ENCODE assay signal across 10 cellular contexts in the genomic region with DNA sequence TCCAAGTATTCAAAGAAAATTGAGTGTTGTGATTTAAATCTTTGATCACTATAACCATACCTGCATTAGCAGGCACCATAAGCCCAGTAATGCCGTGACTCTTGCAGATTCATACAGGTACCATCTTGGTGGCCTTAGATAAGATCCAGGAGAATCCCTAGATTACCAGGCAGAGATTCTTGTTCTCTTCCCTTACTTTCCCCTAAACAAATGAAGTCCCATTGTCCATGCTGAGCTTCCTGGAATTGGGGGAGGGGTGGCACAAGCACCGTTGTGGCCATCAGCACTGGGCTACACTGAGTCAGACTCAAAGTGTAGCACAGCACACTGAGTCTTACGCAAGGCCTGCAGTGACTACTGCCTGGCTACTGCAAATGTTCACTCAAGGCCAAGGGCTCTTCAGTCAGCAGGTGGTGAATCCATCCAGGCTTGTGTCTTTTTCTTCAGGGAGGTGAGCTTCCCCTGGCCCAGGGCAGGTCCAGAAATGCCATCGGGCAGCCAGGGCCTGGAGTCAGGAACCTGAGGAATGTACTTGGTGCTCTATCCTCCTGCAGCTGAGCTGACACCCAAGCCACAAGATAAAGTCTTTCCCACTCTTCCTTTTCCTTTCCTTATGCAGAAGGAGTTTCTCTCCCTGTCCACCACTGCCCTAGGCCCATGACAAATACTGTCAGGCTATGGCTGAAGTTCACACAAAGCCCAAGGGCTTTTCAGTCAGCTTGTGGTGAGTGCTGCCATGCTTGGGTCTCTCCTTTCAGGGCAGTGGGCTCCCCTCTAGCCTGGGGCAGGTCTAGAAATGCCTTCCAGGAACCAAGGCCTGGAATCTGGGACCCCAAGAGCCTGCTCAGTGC. TPM values are rescaled to one million over a fixed set of nuclear protein-coding genes. Genes with fewer than 3 reads are reported as not detected.
A peak's percentile ranks its signal among the peaks of the same experiment; 100 is the strongest.
DNase-seq lines count a peak whose midpoint lies in the region; ATAC-seq, FAIRE-seq and TF ChIP-seq lines count a peak whose summit lies in the region.
"Had no signal": no experiment of that assay in that cellular context is flagged by ENCODE, and none has a peak within 500 bp of the region (broad histone marks: within the 10 kb centered on the region; RNA-seq: fewer than 3 reads in every experiment).

No MANE protein-coding gene starts in this region.

- H4K20me1 ChIP-seq in H1 (replicated peaks in 1 of 2; ENCODE audit: control insufficient read depth in 1 of 2, insufficient read depth in 2 of 2, low read length in 2 of 2) = no peaks in the 10 kb centered on the region

- ATAC-seq in HG02840 (IDR thresholded peaks at IDR 0.05; ENCODE audit: low FRiP score, unreplicated experiment) = no peak
- ATAC-seq: stimulated activated memory B cell treated with anti-CD40 and anti-IgM and Interleukin-4, amounts not matched to agents 10 μg/mL and 1 μg/mL and 100 μg/mL, for 72 hours had no signal

- H2AFZ ChIP-seq in H1 (ENCODE audit: low read length) (no peak overlapping the region), neuronal stem cell (ENCODE audit: low read length) (peak overlapping the region; percentile 64)

- H3K56ac ChIP-seq in H1 (replicated peaks; ENCODE audit: insufficient read length, low read depth, low read length) = no peak overlapping the region

- H3K36me3 ChIP-seq in MG63 (no peaks in the 10 kb centered on the region), H1 (ENCODE audit: control insufficient read depth in 2 of 4, insufficient read depth in 4 of 4, low read length in 3 of 4) (no peaks in the 10 kb centered on the region), neuronal stem cell (replicated peaks in 1 of 2; ENCODE audit: control insufficient read depth in 2 of 2, insufficient read depth in 2 of 2, low read length in 2 of 2) (no peaks in the 10 kb centered on the region), ascending aorta (no peaks in the 10 kb centered on the region)

- H3K79me1 ChIP-seq in H1 (ENCODE audit: low read depth, low read length) (no peaks in the 10 kb centered on the region), neuronal stem cell (ENCODE audit: low read depth, low read length) (no peaks in the 10 kb centered on the region)

- POLR2A ChIA-PET in H1 (lab: Charles Lee; ENCODE audit: partially characterized antibody) = no interaction called here

- no peak for TF ChIP-seq CTCF in H1 (IDR thresholded peaks at IDR 0.05; ENCODE audit: control extremely low read depth in 1 of 3, insufficient read depth in 1 of 3, low read depth in 1 of 3, low read length in 3 of 3)
- no peak for TF ChIP-seq CTCF in ascending aorta (IDR thresholded peaks at IDR 0.05)

- H4K91ac ChIP-seq in H1 (replicated peaks; ENCODE audit: insufficient read length, low read length) (no peak overlapping the region), neuronal stem cell (ENCODE audit: low read depth, low read length, poor library complexity) (no peak overlapping the region)

- H3K18ac ChIP-seq in H1 (ENCODE audit: extremely low read depth, low read length) (no peak overlapping the region; the same call in 1 of the 2 replicates), neuronal stem cell (ENCODE audit: low read length) (no peak overlapping the region)

- 0 out of 2 replicates have a peak overlapping the region, but pooled peaks have one; percentile 40 for H2BK15ac ChIP-seq in H1 (ENCODE audit: low read length)
- H2BK15ac ChIP-seq in neuronal stem cell (ENCODE audit: low read length) = no peak overlapping the region

- no peak for TF ChIP-seq EP300 in H1 (IDR thresholded peaks at IDR 0.05; ENCODE audit: borderline replicate concordance in 1 of 2, low read depth in 2 of 2, low read length in 2 of 2)

- H3K4ac ChIP-seq in H1 (replicated peaks; ENCODE audit: insufficient read length, low read depth, low read length) (no peak overlapping the region), neuronal stem cell (ENCODE audit: low read length) (no peak overlapping the region)

- CTCF ChIA-PET in H1 (lab: Charles Lee; ENCODE audit: partially characterized antibody) = interaction anchor here (1.6 to 1.9 kb wide), 2 partner anchors 8 to 10 kb away, joined by 4 to 9 read pairs; no protein-coding TSS in a partner anchor

- 78% methylated on average over 4 of the region's 4 CpGs; no CpG with 5 or more reads in 1 of the 2 experiments for WGBS in H1 (ENCODE audit: extremely low coverage in 1 of 2, insufficient coverage in 1 of 2, insufficient read length in 1 of 2, insufficient replicate concordance in 2 of 2, low coverage in 1 of 2, low lambda C conversion rate in 2 of 2, missing lambda C conversion rate in 1 of 2), 2 experiments
- no CpG with 5 or more reads among the region's 4 CpGs for WGBS in neuronal stem cell (ENCODE audit: extremely low coverage in 2 of 2, insufficient read length in 2 of 2, insufficient replicate concordance in 1 of 2), 2 donors

- H2BK120ac ChIP-seq in H1 (replicated peaks; ENCODE audit: low read depth, low read length) (no peak overlapping the region), neuronal stem cell (ENCODE audit: low read depth, low read length) (no peak overlapping the region)

- 0 out of 2 replicates have a peak overlapping the region, but pooled peaks have one; percentile 80 for H2BK20ac ChIP-seq in H1 (ENCODE audit: low read length)

- H3K79me2 ChIP-seq in H1 (ENCODE audit: control insufficient read depth in 1 of 2, insufficient read depth in 2 of 2, low read length in 2 of 2) = no peaks in the 10 kb centered on the region

- H3K4me3 ChIP-seq in MG63 = no peak overlapping the region
- no peak overlapping the region for H3K4me3 ChIP-seq in H1 (ENCODE audit: extremely low read depth in 1 of 4, insufficient read depth in 2 of 4, low read depth in 3 of 4, low read length in 4 of 4)
- H3K4me3 ChIP-seq in neuronal stem cell (ENCODE audit: low read length in 2 of 2) = no peak overlapping the region
- no peak overlapping the region for H3K4me3 ChIP-seq in ascending aorta
- H3K4me3 ChIP-seq: skin epidermis had no signal

- no peak for FAIRE-seq in H1 (lab: Jason Lieb, UNC)

- no peak overlapping the region for H3K23ac ChIP-seq in H1 (ENCODE audit: insufficient read length)
- H3K23ac ChIP-seq in neuronal stem cell (ENCODE audit: low read depth, low read length, poor library complexity) = no peak overlapping the region

- H3K9ac ChIP-seq in H1 (replicated peaks in 1 of 4; ENCODE audit: extremely low read depth in 1 of 4, low read depth in 3 of 4, low read length in 3 of 4) (no peak overlapping the region), neuronal stem cell (ENCODE audit: low read depth, low read length, poor library complexity) (no peak overlapping the region)

- no peak for TF ChIP-seq POLR2A in H1 (IDR thresholded peaks at IDR 0.05; ENCODE audit: control extremely low read depth in 1 of 2, low read depth in 2 of 2, low read length in 2 of 2)

- H3K9me3 ChIP-seq in MG63 = peaks cover 16% of the 10 kb centered on the region
- 0 out of 4 replicates have a peak, but pooled peaks cover 0 to 3% of the 10 kb centered on the region in 2 experiments for H3K9me3 ChIP-seq in H1 (ENCODE audit: insufficient read depth in 2 of 2, low read depth in 1 of 2, low read length in 1 of 2)
- H3K9me3 ChIP-seq in neuronal stem cell (replicated peaks in 1 of 2; ENCODE audit: control insufficient read depth in 2 of 2, insufficient read depth in 1 of 2, low read depth in 1 of 2, low read length in 2 of 2) = peaks cover 0 to 2% of the 10 kb centered on the region in 2 donors
- peaks cover 8 to 14% of the 10 kb centered on the region in 2 donors for H3K9me3 ChIP-seq in ascending aorta

- no peak overlapping the region for H3K27ac ChIP-seq in H1 (ENCODE audit: low read depth, low read length)
- no peak overlapping the region for H3K27ac ChIP-seq in neuronal stem cell (replicated peaks; ENCODE audit: low read length)
- peak overlapping the region in 1 of 2 donors; percentile 49 for H3K27ac ChIP-seq in ascending aorta
- H3K27ac ChIP-seq: skin epidermis had no signal

- H4K5ac ChIP-seq in H1 (ENCODE audit: insufficient read length, low read depth, low read length) = no peak overlapping the region

- no peak overlapping the region for H4K8ac ChIP-seq in H1 (ENCODE audit: extremely low read depth, insufficient read depth, low read length)
- H4K8ac ChIP-seq in neuronal stem cell (ENCODE audit: low read depth, low read length) = no peak overlapping the region

- no peaks in the 10 kb centered on the region for H3K27me3 ChIP-seq in MG63
- H3K27me3 ChIP-seq in H1 (replicated peaks in 1 of 4; ENCODE audit: control insufficient read depth in 3 of 4, extremely low read depth in 1 of 4, insufficient read depth in 3 of 4, low read length in 3 of 4) = no peaks in the 10 kb centered on the region
- peaks cover 0 to 4% (median 0%) of the 10 kb centered on the region in 3 experiments for H3K27me3 ChIP-seq in neuronal stem cell (ENCODE audit: control insufficient read depth in 3 of 3, insufficient read depth in 3 of 3, low read depth in 1 of 3, low read length in 3 of 3)
- H3K27me3 ChIP-seq in ascending aorta = no peaks in the 10 kb centered on the region

- H3K4me1 ChIP-seq in H1 (replicated peaks in 1 of 4; ENCODE audit: control insufficient read depth in 3 of 4, insufficient read depth in 4 of 4, low read length in 3 of 4) (0 out of 7 replicates have a peak, but pooled peaks cover 0 to 2% (median 0%) of the 10 kb centered on the region in 4 experiments), neuronal stem cell (ENCODE audit: control insufficient read depth in 2 of 2, insufficient read depth in 1 of 2, low read depth in 1 of 2, low read length in 2 of 2) (peaks cover 0 to 2% of the 10 kb centered on the region in 2 donors), ascending aorta (no peaks in the 10 kb centered on the region)

- H2BK5ac ChIP-seq in H1 (ENCODE audit: low read depth, low read length) = no peak overlapping the region
- H2BK5ac ChIP-seq in neuronal stem cell (ENCODE audit: low read length) = no peak overlapping the region

- H3K23me2 ChIP-seq in H1 (ENCODE audit: low read depth, low read length) = no peaks in the 10 kb centered on the region

- DNase-seq in EL (peak; percentile 88), MG63 (peak; percentile 63), H1 (ENCODE audit: low read depth in 1 of 2, low spot score in 2 of 2) (no peak), neuronal stem cell (ENCODE audit: low spot score) (no peak), iPS-NIHi7 (ENCODE audit: extremely low spot score) (no peak), ascending aorta (ENCODE audit: low spot score in 2 of 2) (no peak)
- DNase-seq: activated CD4-positive, alpha-beta T cell treated with anti-CD3 and anti-CD28 coated beads, Interleukin-2, amount 50 U/mL, for 48 hours had no signal

- H2BK12ac ChIP-seq in H1 (ENCODE audit: low read depth, low read length) (no peak overlapping the region), neuronal stem cell (ENCODE audit: low read length) (no peak overlapping the region)

- H3K14ac ChIP-seq in H1 (ENCODE audit: insufficient read length) (no peak overlapping the region), neuronal stem cell (ENCODE audit: low read length) (peak overlapping the region; percentile 85)

- intact Hi-C loops in ascending aorta (cut with DNase I) = no loop called here

- no peak for TF ChIP-seq RAD21 in H1 (IDR thresholded peaks at IDR 0.05 in 1 of 2, conservative IDR thresholded peaks at IDR 0.05 in 1 of 2; ENCODE audit: low read depth in 2 of 2, low read length in 2 of 2)

- H3K4me2 ChIP-seq in H1 (ENCODE audit: insufficient read depth in 1 of 2, low read depth in 2 of 2, low read length in 2 of 2) (no peak overlapping the region), neuronal stem cell (ENCODE audit: insufficient read depth, low read length, poor library complexity, severe bottlenecking) (no peak overlapping the region)

- H2AK5ac ChIP-seq in H1 (ENCODE audit: low read depth, low read length) (no peak overlapping the region), neuronal stem cell (ENCODE audit: low read depth, low read length) (no peak overlapping the region)

RNA-seq across cellular contexts. Expression of a gene that starts 52.6 kb away (rescaled TPM):
- 0.10 TPM in 1 of 2 replicates, not detected in the other for total RNA-seq in MG63 (2014; rRNA removed; shearing (Covaris generic); ENCODE audit: low replicate concordance)
- not detected in 2 replicates for total RNA-seq in H1 (2021; fragmentation: NEBNext Ultra II Directional; extraction: Animal tissue kit (Norgen Biotek cat#: 25700))
- polyA plus RNA-seq in H1 (2011; rRNA removed) = not detected in 2 replicates
- polyA plus RNA-seq in H1 (2011; cell fraction: cytosol; rRNA removed) = not detected
- polyA plus RNA-seq in H1 (2011; cell fraction: nucleus; rRNA removed) = not detected
- not detected in 4 replicates for polyA plus RNA-seq in H1 (2012, experiment 1 of 2)
- polyA plus RNA-seq in H1 (2012, experiment 2 of 2) = not detected
- polyA plus RNA-seq in H1 (2013, experiment 1 of 2) = 0.06 TPM
- polyA plus RNA-seq in H1 (2013, experiment 2 of 2) = not detected
- polyA minus RNA-seq in H1 (2011; rRNA and poly(A)+ RNA removed) = not detected in 2 replicates
- not detected for polyA minus RNA-seq in H1 (2011; cell fraction: cytosol; rRNA and poly(A)+ RNA removed)
- not detected for polyA minus RNA-seq in H1 (2011; cell fraction: nucleus; rRNA and poly(A)+ RNA removed)
- polyA plus RNA-seq in neuronal stem cell (2013, experiment 1 of 2) = not detected
- polyA plus RNA-seq in neuronal stem cell (2013, experiment 2 of 2) = not detected
- total RNA-seq in ascending aorta = 4.0 TPM

Comparison
In these comparisons a context has a peak if more than half of its experiments do, and no peak if none do; other contexts are left out.
1. DNase-seq: peak in EL (single experiment) and MG63 (single experiment); none in H1 (0 of 2), neuronal stem cell (single experiment), iPS-NIHi7 (single experiment) and ascending aorta (0 of 2).